Comparison of ENCODE assay signal across 1 cellular context in the genomic region with DNA sequence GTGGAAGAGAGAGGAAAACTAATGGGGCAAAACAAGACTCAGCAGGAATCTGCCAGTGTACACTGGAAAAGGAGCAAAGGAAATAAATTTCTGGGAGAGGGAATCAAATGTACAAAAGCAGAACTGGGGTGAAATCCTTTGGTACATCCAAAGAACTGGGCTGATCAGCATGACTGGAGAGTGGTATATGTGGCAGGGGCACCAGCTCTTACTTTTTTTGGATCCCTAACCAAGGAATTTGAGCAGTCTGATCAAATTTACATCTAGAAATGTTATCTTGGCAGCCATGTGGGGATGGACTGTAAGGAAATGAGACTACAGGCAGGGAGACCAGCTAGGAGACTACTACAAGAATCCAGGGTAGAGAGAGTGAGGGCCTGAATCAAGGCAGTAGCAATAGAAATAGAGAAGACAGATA.
TF ChIP-seq lines count a peak whose summit lies in the region.

No MANE protein-coding gene starts in this region.

TF ChIP-seq in K562, 482 proteins besides CTCF, POLR2A, EP300 and RAD21:
- TF ChIP-seq ZNF316 (IDR thresholded peaks at IDR 0.05) (no peak), OTX1 (CRISPR knock-in tag; IDR thresholded peaks at IDR 0.05) (peak; percentile 23; the same call in 1 of the 2 replicates), ZBTB17 (CRISPR knock-in tag; IDR thresholded peaks at IDR 0.05) (peak; percentile 92), PRPF4 (IDR thresholded peaks at IDR 0.05; ENCODE audit: insufficient read depth, low read depth, low read length, poor library complexity, severe bottlenecking) (no peak), ZC3H8 (IDR thresholded peaks at IDR 0.05) (no peak), ZNF695 (CRISPR knock-in tag; IDR thresholded peaks at IDR 0.05) (0 out of 2 replicates have a peak, but pooled peaks have one; percentile 61), ZNF3 (CRISPR knock-in tag; IDR thresholded peaks at IDR 0.05) (no peak), ETV1 (tag; conservative IDR thresholded peaks at IDR 0.05; ENCODE audit: low read depth) (0 out of 2 replicates have a peak, but pooled peaks have one; percentile 15), CBFA2T3 (IDR thresholded peaks at IDR 0.05) (0 out of 2 replicates have a peak, but pooled peaks have one; percentile 7), ZNF121 (CRISPR knock-in tag; conservative IDR thresholded peaks at IDR 0.05) (no peak), RBFOX2 (IDR thresholded peaks at IDR 0.05; ENCODE audit: low read depth, low read length) (no peak), BCL6 (CRISPR knock-in tag; IDR thresholded peaks at IDR 0.05) (0 out of 2 replicates have a peak, but pooled peaks have one; percentile 15), DMBX1 (CRISPR knock-in tag; IDR thresholded peaks at IDR 0.05; ENCODE audit: borderline replicate concordance) (peak; percentile 50; the same call in 1 of the 2 replicates), ZNF445 (CRISPR knock-in tag; IDR thresholded peaks at IDR 0.05; ENCODE audit: low read depth) (peak; percentile 67; the same call in 1 of the 2 replicates), YY1 (IDR thresholded peaks at IDR 0.05; ENCODE audit: borderline replicate concordance in 1 of 3, control insufficient read depth in 1 of 3, extremely low read depth in 1 of 3, insufficient read depth in 3 of 3, insufficient read length in 1 of 3, insufficient replicate concordance in 2 of 3, low read depth in 1 of 3, low read length in 2 of 3) (peak in 1 of 3 experiments; percentile 31), POLR2AphosphoS5 (IDR thresholded peaks at IDR 0.05; ENCODE audit: control insufficient read depth, insufficient read depth, low read depth, low read length) (0 out of 2 replicates have a peak, but pooled peaks have one; percentile 10), ILF3 (IDR thresholded peaks at IDR 0.05; ENCODE audit: borderline replicate concordance) (no peak), CREM (IDR thresholded peaks at IDR 0.05; ENCODE audit: low read depth) (no peak), ZNF707 (CRISPR knock-in tag; conservative IDR thresholded peaks at IDR 0.05) (no peak), CHD1 (IDR thresholded peaks at IDR 0.05; ENCODE audit: low read length) (peak; percentile 57), KDM4B (IDR thresholded peaks at IDR 0.05; ENCODE audit: borderline replicate concordance in 2 of 2, low read depth in 1 of 2) (0 out of 4 replicates have a peak, but pooled peaks of 1 of the 2 experiments have one; percentile 1), TEAD1 (CRISPR knock-in tag; IDR thresholded peaks at IDR 0.05) (no peak), SPI1 (IDR thresholded peaks at IDR 0.05; ENCODE audit: borderline replicate concordance, low read depth, low read length) (peak; percentile 76; the same call in 1 of the 2 replicates), NCOA6 (IDR thresholded peaks at IDR 0.05) (0 out of 2 replicates have a peak, but pooled peaks have one; percentile 46), PCBP2 (IDR thresholded peaks at IDR 0.05; ENCODE audit: low read depth, low read length, poor library complexity, severe bottlenecking) (no peak), MYC (IDR thresholded peaks at IDR 0.05; ENCODE audit: low read depth, low read length) (peak; percentile 64; the same call in 1 of the 2 replicates), MYC (CRISPR knock-in tag; IDR thresholded peaks at IDR 0.05; ENCODE audit: borderline replicate concordance, low read depth) (no peak)
- TF ChIP-seq, protein P1, sequence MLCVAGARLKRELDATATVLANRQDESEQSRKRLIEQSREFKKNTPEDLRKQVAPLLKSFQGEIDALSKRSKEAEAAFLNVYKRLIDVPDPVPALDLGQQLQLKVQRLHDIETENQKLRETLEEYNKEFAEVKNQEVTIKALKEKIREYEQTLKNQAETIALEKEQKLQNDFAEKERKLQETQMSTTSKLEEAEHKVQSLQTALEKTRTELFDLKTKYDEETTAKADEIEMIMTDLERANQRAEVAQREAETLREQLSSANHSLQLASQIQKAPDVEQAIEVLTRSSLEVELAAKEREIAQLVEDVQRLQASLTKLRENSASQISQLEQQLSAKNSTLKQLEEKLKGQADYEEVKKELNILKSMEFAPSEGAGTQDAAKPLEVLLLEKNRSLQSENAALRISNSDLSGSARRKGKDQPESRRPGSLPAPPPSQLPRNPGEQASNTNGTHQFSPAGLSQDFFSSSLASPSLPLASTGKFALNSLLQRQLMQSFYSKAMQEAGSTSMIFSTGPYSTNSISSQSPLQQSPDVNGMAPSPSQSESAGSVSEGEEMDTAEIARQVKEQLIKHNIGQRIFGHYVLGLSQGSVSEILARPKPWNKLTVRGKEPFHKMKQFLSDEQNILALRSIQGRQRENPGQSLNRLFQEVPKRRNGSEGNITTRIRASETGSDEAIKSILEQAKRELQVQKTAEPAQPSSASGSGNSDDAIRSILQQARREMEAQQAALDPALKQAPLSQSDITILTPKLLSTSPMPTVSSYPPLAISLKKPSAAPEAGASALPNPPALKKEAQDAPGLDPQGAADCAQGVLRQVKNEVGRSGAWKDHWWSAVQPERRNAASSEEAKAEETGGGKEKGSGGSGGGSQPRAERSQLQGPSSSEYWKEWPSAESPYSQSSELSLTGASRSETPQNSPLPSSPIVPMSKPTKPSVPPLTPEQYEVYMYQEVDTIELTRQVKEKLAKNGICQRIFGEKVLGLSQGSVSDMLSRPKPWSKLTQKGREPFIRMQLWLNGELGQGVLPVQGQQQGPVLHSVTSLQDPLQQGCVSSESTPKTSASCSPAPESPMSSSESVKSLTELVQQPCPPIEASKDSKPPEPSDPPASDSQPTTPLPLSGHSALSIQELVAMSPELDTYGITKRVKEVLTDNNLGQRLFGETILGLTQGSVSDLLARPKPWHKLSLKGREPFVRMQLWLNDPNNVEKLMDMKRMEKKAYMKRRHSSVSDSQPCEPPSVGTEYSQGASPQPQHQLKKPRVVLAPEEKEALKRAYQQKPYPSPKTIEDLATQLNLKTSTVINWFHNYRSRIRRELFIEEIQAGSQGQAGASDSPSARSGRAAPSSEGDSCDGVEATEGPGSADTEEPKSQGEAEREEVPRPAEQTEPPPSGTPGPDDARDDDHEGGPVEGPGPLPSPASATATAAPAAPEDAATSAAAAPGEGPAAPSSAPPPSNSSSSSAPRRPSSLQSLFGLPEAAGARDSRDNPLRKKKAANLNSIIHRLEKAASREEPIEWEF (CRISPR knock-in tag; IDR thresholded peaks at IDR 0.05): peak; percentile 79
- TF ChIP-seq, protein P2, sequence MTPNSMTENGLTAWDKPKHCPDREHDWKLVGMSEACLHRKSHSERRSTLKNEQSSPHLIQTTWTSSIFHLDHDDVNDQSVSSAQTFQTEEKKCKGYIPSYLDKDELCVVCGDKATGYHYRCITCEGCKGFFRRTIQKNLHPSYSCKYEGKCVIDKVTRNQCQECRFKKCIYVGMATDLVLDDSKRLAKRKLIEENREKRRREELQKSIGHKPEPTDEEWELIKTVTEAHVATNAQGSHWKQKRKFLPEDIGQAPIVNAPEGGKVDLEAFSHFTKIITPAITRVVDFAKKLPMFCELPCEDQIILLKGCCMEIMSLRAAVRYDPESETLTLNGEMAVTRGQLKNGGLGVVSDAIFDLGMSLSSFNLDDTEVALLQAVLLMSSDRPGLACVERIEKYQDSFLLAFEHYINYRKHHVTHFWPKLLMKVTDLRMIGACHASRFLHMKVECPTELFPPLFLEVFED (CRISPR knock-in tag; conservative IDR thresholded peaks at IDR 0.05): 0 out of 2 replicates have a peak, but pooled peaks have one; percentile 30
- TF ChIP-seq, protein P3, sequence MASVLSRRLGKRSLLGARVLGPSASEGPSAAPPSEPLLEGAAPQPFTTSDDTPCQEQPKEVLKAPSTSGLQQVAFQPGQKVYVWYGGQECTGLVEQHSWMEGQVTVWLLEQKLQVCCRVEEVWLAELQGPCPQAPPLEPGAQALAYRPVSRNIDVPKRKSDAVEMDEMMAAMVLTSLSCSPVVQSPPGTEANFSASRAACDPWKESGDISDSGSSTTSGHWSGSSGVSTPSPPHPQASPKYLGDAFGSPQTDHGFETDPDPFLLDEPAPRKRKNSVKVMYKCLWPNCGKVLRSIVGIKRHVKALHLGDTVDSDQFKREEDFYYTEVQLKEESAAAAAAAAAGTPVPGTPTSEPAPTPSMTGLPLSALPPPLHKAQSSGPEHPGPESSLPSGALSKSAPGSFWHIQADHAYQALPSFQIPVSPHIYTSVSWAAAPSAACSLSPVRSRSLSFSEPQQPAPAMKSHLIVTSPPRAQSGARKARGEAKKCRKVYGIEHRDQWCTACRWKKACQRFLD (CRISPR knock-in tag; IDR thresholded peaks at IDR 0.05): peak; percentile 27; the same call in 1 of the 2 replicates
- TF ChIP-seq, protein P4, sequence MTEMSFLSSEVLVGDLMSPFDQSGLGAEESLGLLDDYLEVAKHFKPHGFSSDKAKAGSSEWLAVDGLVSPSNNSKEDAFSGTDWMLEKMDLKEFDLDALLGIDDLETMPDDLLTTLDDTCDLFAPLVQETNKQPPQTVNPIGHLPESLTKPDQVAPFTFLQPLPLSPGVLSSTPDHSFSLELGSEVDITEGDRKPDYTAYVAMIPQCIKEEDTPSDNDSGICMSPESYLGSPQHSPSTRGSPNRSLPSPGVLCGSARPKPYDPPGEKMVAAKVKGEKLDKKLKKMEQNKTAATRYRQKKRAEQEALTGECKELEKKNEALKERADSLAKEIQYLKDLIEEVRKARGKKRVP (CRISPR knock-in tag; IDR thresholded peaks at IDR 0.05): 0 out of 2 replicates have a peak, but pooled peaks have one; percentile 4
- TF ChIP-seq, protein P5, sequence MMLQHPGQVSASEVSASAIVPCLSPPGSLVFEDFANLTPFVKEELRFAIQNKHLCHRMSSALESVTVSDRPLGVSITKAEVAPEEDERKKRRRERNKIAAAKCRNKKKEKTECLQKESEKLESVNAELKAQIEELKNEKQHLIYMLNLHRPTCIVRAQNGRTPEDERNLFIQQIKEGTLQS (IDR thresholded peaks at IDR 0.05): no peak
- TF ChIP-seq, protein P5 (CRISPR knock-in tag; conservative IDR thresholded peaks at IDR 0.05): no peak
- TF ChIP-seq, protein P6, sequence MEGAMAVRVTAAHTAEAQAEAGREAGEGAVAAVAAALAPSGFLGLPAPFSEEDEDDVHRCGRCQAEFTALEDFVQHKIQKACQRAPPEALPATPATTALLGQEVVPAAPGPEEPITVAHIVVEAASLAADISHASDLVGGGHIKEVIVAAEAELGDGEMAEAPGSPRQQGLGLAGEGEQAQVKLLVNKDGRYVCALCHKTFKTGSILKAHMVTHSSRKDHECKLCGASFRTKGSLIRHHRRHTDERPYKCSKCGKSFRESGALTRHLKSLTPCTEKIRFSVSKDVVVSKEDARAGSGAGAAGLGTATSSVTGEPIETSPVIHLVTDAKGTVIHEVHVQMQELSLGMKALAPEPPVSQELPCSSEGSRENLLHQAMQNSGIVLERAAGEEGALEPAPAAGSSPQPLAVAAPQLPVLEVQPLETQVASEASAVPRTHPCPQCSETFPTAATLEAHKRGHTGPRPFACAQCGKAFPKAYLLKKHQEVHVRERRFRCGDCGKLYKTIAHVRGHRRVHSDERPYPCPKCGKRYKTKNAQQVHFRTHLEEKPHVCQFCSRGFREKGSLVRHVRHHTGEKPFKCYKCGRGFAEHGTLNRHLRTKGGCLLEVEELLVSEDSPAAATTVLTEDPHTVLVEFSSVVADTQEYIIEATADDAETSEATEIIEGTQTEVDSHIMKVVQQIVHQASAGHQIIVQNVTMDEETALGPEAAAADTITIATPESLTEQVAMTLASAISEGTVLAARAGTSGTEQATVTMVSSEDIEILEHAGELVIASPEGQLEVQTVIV (CRISPR knock-in tag; IDR thresholded peaks at IDR 0.05; ENCODE audit: borderline replicate concordance): no peak
- TF ChIP-seq, protein P7, sequence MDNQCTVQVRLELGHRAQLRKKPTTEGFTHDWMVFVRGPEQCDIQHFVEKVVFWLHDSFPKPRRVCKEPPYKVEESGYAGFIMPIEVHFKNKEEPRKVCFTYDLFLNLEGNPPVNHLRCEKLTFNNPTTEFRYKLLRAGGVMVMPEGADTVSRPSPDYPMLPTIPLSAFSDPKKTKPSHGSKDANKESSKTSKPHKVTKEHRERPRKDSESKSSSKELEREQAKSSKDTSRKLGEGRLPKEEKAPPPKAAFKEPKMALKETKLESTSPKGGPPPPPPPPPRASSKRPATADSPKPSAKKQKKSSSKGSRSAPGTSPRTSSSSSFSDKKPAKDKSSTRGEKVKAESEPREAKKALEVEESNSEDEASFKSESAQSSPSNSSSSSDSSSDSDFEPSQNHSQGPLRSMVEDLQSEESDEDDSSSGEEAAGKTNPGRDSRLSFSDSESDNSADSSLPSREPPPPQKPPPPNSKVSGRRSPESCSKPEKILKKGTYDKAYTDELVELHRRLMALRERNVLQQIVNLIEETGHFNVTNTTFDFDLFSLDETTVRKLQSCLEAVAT (IDR thresholded peaks at IDR 0.05): peak in 1 of 2 experiments; percentile 95; a peak in 2 of 4 replicates
